20 cellular contexts compared by ENCODE assay signal in the genomic region with DNA sequence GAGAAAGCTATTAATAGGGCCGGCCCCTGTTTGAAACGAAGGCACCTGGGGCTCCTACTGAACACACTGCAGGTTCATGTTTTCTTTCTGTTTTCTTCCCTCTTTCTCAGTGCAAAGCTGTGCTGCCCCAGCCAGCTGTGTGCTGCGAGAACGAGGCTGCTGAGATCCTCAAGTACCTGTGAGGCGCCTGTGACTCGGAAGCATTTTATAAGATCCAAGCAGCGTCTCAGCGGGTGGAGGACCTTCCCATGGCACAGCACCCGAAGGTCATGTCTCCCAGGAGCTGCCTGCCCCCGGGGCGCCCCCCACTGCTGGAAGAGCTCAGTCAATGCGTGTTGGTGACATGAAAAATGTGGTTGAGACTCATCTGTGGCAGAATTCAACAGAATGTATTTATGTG.
"Had no signal": no experiment of that assay in that cellular context is flagged by ENCODE, and none has a peak within 500 bp of the region (broad histone marks: within the 10 kb centered on the region; RNA-seq: fewer than 3 reads in every experiment).

No MANE protein-coding gene starts in this region.

- H3K27ac Mint-ChIP-seq: activated naive CD8-positive, alpha-beta T cell treated with anti-CD3 and anti-CD28 coated beads, Interleukin-2, amount 10 ng/mL, durations not matched to agents 7 days and 5 days; dendritic cell treated with granulocyte-macrophage colony-stimulating factor and Interleukin-4, amounts not matched to agents 40 ng/mL and 50 ng/mL, for 4 days; natural killer cell treated with Interleukin-12 subunit alpha and Interleukin-12 subunit beta and Interleukin-15 and Interleukin-18, amount 100 ng/mL, for 72 hours; stimulated activated naive CD8-positive, alpha-beta T cell treated with anti-CD3 and anti-CD28 coated beads, Interleukin-15, Interleukin-2, amounts not matched to agents 100 ng/mL and 50 ng/mL, for 24 hours had no signal

- H3K36me3 Mint-ChIP-seq: activated naive CD8-positive, alpha-beta T cell treated with anti-CD3 and anti-CD28 coated beads, Interleukin-2, amount 10 ng/mL, durations not matched to agents 7 days and 5 days; natural killer cell treated with Interleukin-12 subunit alpha and Interleukin-12 subunit beta and Interleukin-15 and Interleukin-18, amount 100 ng/mL, for 72 hours had no signal

- H3K4me3 ChIP-seq: psoas muscle, right lobe of liver, smooth muscle cell, testis had no signal

- DNase-seq: activated CD4-positive, alpha-beta T cell treated with anti-CD3 and anti-CD28 coated beads for 1 hour; activated CD4-positive, alpha-beta T cell treated with anti-CD3 and anti-CD28 coated beads, Interleukin-2, amount 50 U/mL, for 4 hours; activated naive CD4-positive, alpha-beta T cell; activated naive CD8-positive, alpha-beta T cell treated with anti-CD3 and anti-CD28 coated beads, Interleukin-2, amount 10 ng/mL, durations not matched to agents 7 days and 5 days; activated T-cell treated with anti-CD3 and anti-CD28 coated beads for 4 hours; anterior cingulate cortex; effector memory CD4-positive, alpha-beta T cell; foreskin melanocyte; mesenchymal stem cell; nucleus accumbens; psoas muscle; right lobe of liver; stimulated activated CD4-positive, alpha-beta T cell treated with anti-CD3 and anti-CD28 coated beads, Interleukin-4, amount 100 ng/mL, for 4 hours; T-helper 9 cell; testis had no signal

- H3K9me3 ChIP-seq: psoas muscle, right lobe of liver, testis had no signal

- H3K36me3 ChIP-seq: right lobe of liver had no signal

- H3K27me3 ChIP-seq: right lobe of liver, testis had no signal

- H3K4me1 ChIP-seq: psoas muscle, right lobe of liver, testis had no signal

- H3K27me3 Mint-ChIP-seq: activated naive CD8-positive, alpha-beta T cell treated with anti-CD3 and anti-CD28 coated beads, Interleukin-2, amount 10 ng/mL, durations not matched to agents 7 days and 5 days; dendritic cell treated with granulocyte-macrophage colony-stimulating factor and Interleukin-4, amounts not matched to agents 40 ng/mL and 50 ng/mL, for 4 days; stimulated activated naive CD8-positive, alpha-beta T cell treated with anti-CD3 and anti-CD28 coated beads, Interleukin-15, Interleukin-2, amounts not matched to agents 100 ng/mL and 50 ng/mL, for 24 hours had no signal

- H3K4me2 ChIP-seq: smooth muscle cell had no signal

- H3K9me3 Mint-ChIP-seq: activated naive CD8-positive, alpha-beta T cell treated with anti-CD3 and anti-CD28 coated beads, Interleukin-2, amount 10 ng/mL, durations not matched to agents 7 days and 5 days; dendritic cell treated with granulocyte-macrophage colony-stimulating factor and Interleukin-4, amounts not matched to agents 40 ng/mL and 50 ng/mL, for 4 days; natural killer cell treated with Interleukin-12 subunit alpha and Interleukin-12 subunit beta and Interleukin-15 and Interleukin-18, amount 100 ng/mL, for 72 hours; stimulated activated naive CD8-positive, alpha-beta T cell treated with anti-CD3 and anti-CD28 coated beads, Interleukin-15, Interleukin-2, amounts not matched to agents 100 ng/mL and 50 ng/mL, for 24 hours had no signal

- H3K4me3 Mint-ChIP-seq: activated naive CD8-positive, alpha-beta T cell treated with anti-CD3 and anti-CD28 coated beads, Interleukin-2, amount 10 ng/mL, durations not matched to agents 7 days and 5 days; dendritic cell treated with granulocyte-macrophage colony-stimulating factor and Interleukin-4, amounts not matched to agents 40 ng/mL and 50 ng/mL, for 4 days; natural killer cell treated with Interleukin-12 subunit alpha and Interleukin-12 subunit beta and Interleukin-15 and Interleukin-18, amount 100 ng/mL, for 72 hours; stimulated activated naive CD8-positive, alpha-beta T cell treated with anti-CD3 and anti-CD28 coated beads, Interleukin-15, Interleukin-2, amounts not matched to agents 100 ng/mL and 50 ng/mL, for 24 hours had no signal

- H3K27ac ChIP-seq: epithelial cell of prostate, psoas muscle, right lobe of liver, testis had no signal

- ATAC-seq: natural killer cell treated with Interleukin-12 subunit alpha and Interleukin-12 subunit beta and Interleukin-15 and Interleukin-18, amount 100 ng/mL, for 72 hours; psoas muscle; right lobe of liver had no signal
